ENCODE assay signal across 13 cellular contexts in genomic region chr13:29861694-29862110, GRCh38. TPM values are rescaled to one million over a fixed set of nuclear protein-coding genes. Genes with fewer than 3 reads are reported as not detected.
DNase-seq lines count a peak whose midpoint lies in the region; ATAC-seq, FAIRE-seq and TF ChIP-seq lines count a peak whose summit lies in the region.
"Had no signal": no experiment of that assay in that cellular context is flagged by ENCODE, and none has a peak within 500 bp of the region (broad histone marks: within the 10 kb centered on the region; RNA-seq: fewer than 3 reads in every experiment).

No MANE protein-coding gene starts in this region.

- CTCF ChIA-PET in SK-N-SH (lab: Yijun Ruan, JAX) = interaction anchor here (1.3 kb wide), 1 partner anchor 354 kb away, joined by 4 read pairs; no protein-coding TSS in a partner anchor

- H3K4me2 ChIP-seq in SK-N-SH (no peak overlapping the region), hepatocyte (no peak overlapping the region)

- no peak overlapping the region for H3K27ac ChIP-seq in SK-N-SH (ENCODE audit: low read depth in 2 of 2, low read length in 1 of 2)
- H3K27ac ChIP-seq in hepatocyte = no peak overlapping the region
- peak overlapping the region in 1 of 4 donors; percentile 11 for H3K27ac ChIP-seq in upper lobe of left lung
- no peak overlapping the region for H3K27ac ChIP-seq in small intestine (ENCODE audit: low read depth in 1 of 2, low read length in 1 of 2)
- H3K27ac ChIP-seq: 22Rv1, thyroid gland had no signal

- POLR2A ChIA-PET in SK-N-SH (lab: Yijun Ruan, JAX) = no interaction called here

- peaks cover 0 to 3% (median 3%) of the 10 kb centered on the region in 3 donors for H3K36me3 Mint-ChIP-seq in immature natural killer cell

- TF ChIP-seq RAD21 in SK-N-SH (IDR thresholded peaks at IDR 0.05; ENCODE audit: low read length) = no peak

- 72% methylated on average over 8 of the region's 8 CpGs for WGBS in SK-N-SH (ENCODE audit: low lambda C conversion rate)
- WGBS in hepatocyte (ENCODE audit: low lambda C conversion rate, missing lambda C conversion rate) = 81% methylated on average over 8 of the region's 8 CpGs
- WGBS in upper lobe of left lung, 2 donors = 76 to 91% methylated on average over 8 of the region's 8 CpGs
- WGBS in small intestine, 3 donors = 90 to 93% (median 90%) methylated on average over 8 of the region's 8 CpGs

- no peaks in the 10 kb centered on the region for H4K20me1 ChIP-seq in SK-N-SH (ENCODE audit: insufficient read depth)
- no peaks in the 10 kb centered on the region for H4K20me1 ChIP-seq in hepatocyte (ENCODE audit: insufficient read depth, poor library complexity, severe bottlenecking)

- H3K4me1 ChIP-seq in SK-N-SH (ENCODE audit: control insufficient read depth in 1 of 2, insufficient read depth in 2 of 2, low read depth in 1 of 2, low read length in 1 of 2) (no peaks in the 10 kb centered on the region; a peak in 1 of 4 replicates), hepatocyte (ENCODE audit: insufficient read depth) (peaks cover 6% of the 10 kb centered on the region), upper lobe of left lung (no peaks in the 10 kb centered on the region), small intestine (ENCODE audit: control insufficient read depth in 2 of 2, insufficient read depth in 1 of 2, low read depth in 1 of 2, low read length in 1 of 2) (no peaks in the 10 kb centered on the region)

- no peak overlapping the region for H3K4me3 Mint-ChIP-seq in immature natural killer cell
- H3K4me3 Mint-ChIP-seq: activated B cell treated with CpG ODN at 0.5 μM for 24 hours had no signal

- TF ChIP-seq CTCF in SK-N-SH (IDR thresholded peaks at IDR 0.05) = no peak
- TF ChIP-seq CTCF in hepatocyte (IDR thresholded peaks at IDR 0.05; ENCODE audit: poor library complexity) = no peak
- no peak for TF ChIP-seq CTCF in upper lobe of left lung (IDR thresholded peaks at IDR 0.05)

- H3K4me1 Mint-ChIP-seq in immature natural killer cell = no peaks in the 10 kb centered on the region
- H3K4me1 Mint-ChIP-seq: activated B cell treated with CpG ODN at 0.5 μM for 24 hours had no signal

- FAIRE-seq in small intestine (lab: Jason Lieb, UNC) = no peak

- DNase-seq in SK-N-SH (no peak), amniotic stem cell (lab: John Stamatoyannopoulos, UW) (peak; percentile 98), hepatocyte (ENCODE audit: low spot score) (peak; percentile 22), upper lobe of left lung (no peak), small intestine (no peak), NCI-H187 (lab: John Stamatoyannopoulos, UW) (no peak), immature natural killer cell (no peak)
- DNase-seq: activated B cell treated with CpG ODN at 0.5 μM for 24 hours; effector CD4-positive, alpha-beta T cell; NCI-H2171; thyroid gland had no signal

- H3K4me3 ChIP-seq in SK-N-SH (ENCODE audit: low read depth in 2 of 2, low read length in 1 of 2) (no peak overlapping the region), hepatocyte (no peak overlapping the region), upper lobe of left lung (no peak overlapping the region), small intestine (ENCODE audit: low read depth in 1 of 2, low read length in 2 of 2) (no peak overlapping the region)
- H3K4me3 ChIP-seq: thyroid gland had no signal

- TF ChIP-seq EP300 in SK-N-SH (IDR thresholded peaks at IDR 0.05; ENCODE audit: borderline replicate concordance in 1 of 2, low read depth in 1 of 2, low read length in 1 of 2) = no peak
- TF ChIP-seq EP300 in upper lobe of left lung (IDR thresholded peaks at IDR 0.05) = no peak

- ATAC-seq in SK-N-SH treated with all-trans-retinoic acid at 6 μM for 48 hours (peak; percentile 40; the same call in 2 of the 3 replicates), upper lobe of left lung (ENCODE audit: low FRiP score in 2 of 2) (peak; percentile 60 to 71)

- H3K9me3 Mint-ChIP-seq in immature natural killer cell = no peaks in the 10 kb centered on the region
- H3K9me3 Mint-ChIP-seq: activated B cell treated with CpG ODN at 0.5 μM for 24 hours had no signal

- peaks cover 5 to 9% (median 9%) of the 10 kb centered on the region in 3 donors for H3K27me3 Mint-ChIP-seq in immature natural killer cell (ENCODE audit: low read depth in 3 of 3)

- H3K79me2 ChIP-seq in SK-N-SH (ENCODE audit: insufficient read depth) (no peaks in the 10 kb centered on the region), hepatocyte (no peaks in the 10 kb centered on the region)

- no peaks in the 10 kb centered on the region for H3K9me2 ChIP-seq in SK-N-SH
- no peaks in the 10 kb centered on the region for H3K9me2 ChIP-seq in hepatocyte (replicated peaks; ENCODE audit: insufficient read depth)

- H3F3A ChIP-seq in SK-N-SH (replicated peaks; ENCODE audit: insufficient read depth) = no peaks in the 10 kb centered on the region

- TF ChIP-seq POLR2A in upper lobe of left lung (IDR thresholded peaks at IDR 0.05) = no peak

- no peak overlapping the region for H3K9ac ChIP-seq in SK-N-SH

- no peaks in the 10 kb centered on the region for H3K9me3 ChIP-seq in SK-N-SH
- no peaks in the 10 kb centered on the region for H3K9me3 ChIP-seq in hepatocyte (ENCODE audit: low read depth)
- no peaks in the 10 kb centered on the region for H3K9me3 ChIP-seq in upper lobe of left lung
- no peaks in the 10 kb centered on the region for H3K9me3 ChIP-seq in small intestine (ENCODE audit: control insufficient read depth, low read depth)
- H3K9me3 ChIP-seq: thyroid gland had no signal

- no peak overlapping the region for H3K27ac Mint-ChIP-seq in immature natural killer cell
- H3K27ac Mint-ChIP-seq: activated B cell treated with CpG ODN at 0.5 μM for 24 hours had no signal

- H2AFZ ChIP-seq in SK-N-SH (ENCODE audit: low read depth) (no peak overlapping the region), hepatocyte (no peak overlapping the region)

- H3K27me3 ChIP-seq in SK-N-SH (ENCODE audit: insufficient read depth) (no peaks in the 10 kb centered on the region), hepatocyte (no peaks in the 10 kb centered on the region), upper lobe of left lung (no peaks in the 10 kb centered on the region), small intestine (ENCODE audit: control insufficient read depth in 2 of 2, insufficient read depth in 2 of 2, low read length in 2 of 2) (no peaks in the 10 kb centered on the region)
- H3K27me3 ChIP-seq: thyroid gland had no signal

- H3K36me3 ChIP-seq in SK-N-SH (replicated peaks in 1 of 2; ENCODE audit: control insufficient read depth in 1 of 2, insufficient read depth in 2 of 2, low read length in 1 of 2) (no peaks in the 10 kb centered on the region), hepatocyte (replicated peaks; ENCODE audit: insufficient read depth, low read depth) (no peaks in the 10 kb centered on the region), upper lobe of left lung (no peaks in the 10 kb centered on the region), small intestine (ENCODE audit: control insufficient read depth in 2 of 2, insufficient read depth in 2 of 2, low read length in 2 of 2) (no peaks in the 10 kb centered on the region)
- H3K36me3 ChIP-seq: thyroid gland had no signal

TF ChIP-seq in SK-N-SH treated with all-trans-retinoic acid at 6 μM for 48 hours, 23 proteins besides CTCF, POLR2A, EP300 and RAD21 (continues in another document):
- TF ChIP-seq ESRRG (CRISPR knock-in tag; IDR thresholded peaks at IDR 0.05) = no peak
- TF ChIP-seq POU6F1 (CRISPR knock-in tag; IDR thresholded peaks at IDR 0.05; ENCODE audit: borderline replicate concordance, low read depth) = no peak
- TF ChIP-seq PPARA (CRISPR knock-in tag; IDR thresholded peaks at IDR 0.05; ENCODE audit: borderline replicate concordance) = no peak
- TF ChIP-seq ZFP30 (CRISPR knock-in tag; IDR thresholded peaks at IDR 0.05) = no peak

TF ChIP-seq in SK-N-SH, 30 proteins besides CTCF, POLR2A, EP300 and RAD21:
- TF ChIP-seq TEAD4 (IDR thresholded peaks at IDR 0.05; ENCODE audit: borderline replicate concordance, insufficient read depth) = no peak
- no peak for TF ChIP-seq MXI1 (IDR thresholded peaks at IDR 0.05; ENCODE audit: low read depth, low read length)
- no peak for TF ChIP-seq RCOR1 (IDR thresholded peaks at IDR 0.05; ENCODE audit: low read length)
- no peak for TF ChIP-seq FOXM1 (IDR thresholded peaks at IDR 0.05; ENCODE audit: low read depth)
- no peak for TF ChIP-seq NRF1 (IDR thresholded peaks at IDR 0.05; ENCODE audit: low read depth, low read length)
- TF ChIP-seq TCF12 (IDR thresholded peaks at IDR 0.05) = no peak
- TF ChIP-seq MAX (IDR thresholded peaks at IDR 0.05; ENCODE audit: low read depth) = no peak
- no peak for TF ChIP-seq CHD2 (IDR thresholded peaks at IDR 0.05; ENCODE audit: low read length, partially characterized antibody)
- no peak for TF ChIP-seq RXRA (IDR thresholded peaks at IDR 0.05; ENCODE audit: borderline replicate concordance, low read depth)
- TF ChIP-seq ELF1 (IDR thresholded peaks at IDR 0.05) = no peak
- no peak for TF ChIP-seq JUND (IDR thresholded peaks at IDR 0.05)
- TF ChIP-seq SMC3 (IDR thresholded peaks at IDR 0.05; ENCODE audit: low read depth, low read length) = no peak

RNA-seq across cellular contexts. Expression of gene UBL3, which starts 11.3 kb away (rescaled TPM):
- 5.8 and 7.4 TPM in 2 replicates for polyA plus RNA-seq in SK-N-SH (2012; rRNA removed)
- polyA plus RNA-seq in SK-N-SH (2012; cell fraction: cytosol; rRNA removed) = 8.9 and 10.1 TPM in 2 replicates
- polyA plus RNA-seq in SK-N-SH (2012; cell fraction: nucleus; rRNA removed) = 2.9 and 4.5 TPM in 2 replicates
- total RNA-seq in hepatocyte = 57.2 and 58.6 TPM in 2 replicates
- polyA plus RNA-seq in hepatocyte = 27.7 and 29.5 TPM in 2 replicates
- 100 to 1,000 TPM in 1 of 6 donors, 10 to 100 TPM in 5; 32.5 to 122 (median 53.3) TPM for total RNA-seq in upper lobe of left lung
- 10 to 100 TPM; 20.6 to 46.7 (median 45.2) TPM for polyA plus RNA-seq in small intestine
- polyA plus RNA-seq in immature natural killer cell = 10 to 100 TPM; 22.9 to 32.5 (median 27.6) TPM

Comparison
In these comparisons a context has a peak if more than half of its experiments do, and no peak if none do; other contexts are left out.
1. DNase-seq: peak in amniotic stem cell (single experiment) and hepatocyte (single experiment); none in SK-N-SH (single experiment), upper lobe of left lung (0 of 2), small intestine (single experiment), NCI-H187 (0 of 2) and immature natural killer cell (0 of 3).